11 cellular contexts compared by ENCODE assay signal in the genomic region with DNA sequence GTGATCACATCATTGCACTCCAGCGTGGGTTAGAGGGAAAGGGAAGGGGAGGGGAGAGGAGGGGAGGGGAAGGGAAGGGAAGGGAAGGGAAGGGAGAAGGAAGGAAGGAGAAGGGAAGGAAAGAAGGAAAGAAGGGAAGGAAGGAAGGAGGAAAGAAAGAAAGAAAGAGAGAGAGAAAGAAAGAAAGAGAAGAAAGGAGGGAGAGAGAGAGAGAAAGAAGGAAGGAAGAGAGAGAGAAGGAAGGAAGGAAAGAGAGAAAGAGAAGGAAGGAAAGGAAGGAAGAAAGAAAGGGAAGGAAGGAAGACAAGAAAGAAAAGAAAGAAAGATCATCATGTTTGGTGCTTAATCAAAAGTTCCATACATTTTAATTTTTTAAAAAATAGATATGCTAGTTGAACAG.
"Had no signal": no experiment of that assay in that cellular context is flagged by ENCODE, and none has a peak within 500 bp of the region (broad histone marks: within the 10 kb centered on the region; RNA-seq: fewer than 3 reads in every experiment).

No MANE protein-coding gene starts in this region.

- ATAC-seq: GM23338, HCT116 had no signal

- H3K4me3 Mint-ChIP-seq: GM23338, H9, HFFc6 had no signal

- H3K4me3 ChIP-seq: GM23248, GM23338, HAP-1 had no signal

- H3K4me1 ChIP-seq: HAP-1 had no signal

- H3K36me3 ChIP-seq: HAP-1 had no signal

- H3K27ac Mint-ChIP-seq: GM23338, H9, HFFc6 had no signal

- H3K4me1 Mint-ChIP-seq: GM23338, H9 had no signal

- H3K27ac ChIP-seq: GM23248 had no signal

- H3K9me3 ChIP-seq: HAP-1 had no signal

- H2AFZ ChIP-seq: GM23248, GM23338 had no signal

- H3K4me2 ChIP-seq: GM23338 had no signal

- FAIRE-seq: H1, H54 had no signal

- H3K9ac ChIP-seq: GM23248 had no signal

- DNase-seq: GM23248, GOT3, H7, H9, HCEC 1CT, HFFc6 had no signal

- H3K9me3 Mint-ChIP-seq: GM23338, H9, HFFc6 had no signal
